ENCODE assay signal across 8 cellular contexts in genomic region chr20:5119435-5120188, GRCh38. TPM values are rescaled to one million over a fixed set of nuclear protein-coding genes. Genes with fewer than 3 reads are reported as not detected.
DNase-seq lines count a peak whose midpoint lies in the region; ATAC-seq and TF ChIP-seq lines count a peak whose summit lies in the region.

Gene PCNA (minus strand): TSS chr20:5119958. CDS start chr20:5119798, 160 bp downstream.

- ATAC-seq in HG02884 (IDR thresholded peaks at IDR 0.05; ENCODE audit: unreplicated experiment) (peak; percentile 95), heart right ventricle (peak; percentile 99 to 100 (median 100)), upper lobe of right lung (peak; percentile 99)

- no peaks in the 10 kb centered on the region for H3K9me3 ChIP-seq in heart right ventricle
- H3K9me3 ChIP-seq in upper lobe of right lung: no peaks in the 10 kb centered on the region

- 0% methylated on average over 72 of the region's 72 CpGs for WGBS in heart right ventricle, 2 donors

- H3K36me3 ChIP-seq in heart right ventricle (peaks cover 0 to 39% (median 22%) of the 10 kb centered on the region in 9 donors), upper lobe of right lung (peaks cover 32% of the 10 kb centered on the region)

- H3K27ac ChIP-seq in heart right ventricle (peak within 1 kb of the TSS; percentile 69 to 90 (median 80)), upper lobe of right lung (peak within 1 kb of the TSS; percentile 74)

- H3K4me1 ChIP-seq in heart right ventricle (peaks cover 5 to 41% (median 21%) of the 10 kb centered on the region in 9 donors), upper lobe of right lung (peaks cover 13% of the 10 kb centered on the region)

- no peak for TF ChIP-seq CTCF in GM13977 (IDR thresholded peaks at IDR 0.05; ENCODE audit: extremely low read depth, insufficient read depth, missing control alignments)
- peak in 5 of 9 donors; percentile 12 to 47 (median 27) for TF ChIP-seq CTCF in heart right ventricle (IDR thresholded peaks at IDR 0.05)
- TF ChIP-seq CTCF in upper lobe of right lung (IDR thresholded peaks at IDR 0.05): peak; percentile 15

- DNase-seq in GM13977 (ENCODE audit: low spot score): peak; percentile 96
- peak; percentile 87 for DNase-seq in NCI-H1694 (lab: John Stamatoyannopoulos, UW)
- DNase-seq in amniotic stem cell (lab: John Stamatoyannopoulos, UW): peak; percentile 95
- peak; percentile 96 to 97 for DNase-seq in heart right ventricle
- peak; percentile 99 for DNase-seq in posterior vena cava (ENCODE audit: low spot score)
- peak; percentile 99 for DNase-seq in upper lobe of right lung

- intact Hi-C loops in heart right ventricle (cut with DNase I) (loop anchor here in 4 of 10 donors (5.0 to 10.0 kb wide), 2 partner anchors 325 to 328 kb away; no protein-coding TSS in a partner anchor), posterior vena cava (cut with DNase I) (no loop called here), upper lobe of right lung (cut with DNase I) (no loop called here)

- H3K27me3 Mint-ChIP-seq in T-helper 1 cell treated with Interleukin-12 subunit alpha and Interleukin-12 subunit beta and Interleukin-4 antibody, amounts not matched to agents 30 μg/mL and 1 μg/mL, for 36 hours (ENCODE audit: low read depth): no peaks in the 10 kb centered on the region

- in situ Hi-C loops in GM13977 (cut with MboI; ENCODE audit: low pct_unique_long_range_greater_than_20kb, low sequenced_read_pairs, unreplicated experiment): loop anchor here (5.0 kb wide), 1 partner anchor 68 kb away; no protein-coding TSS in a partner anchor

- H3K4me3 Mint-ChIP-seq in T-helper 1 cell treated with Interleukin-12 subunit alpha and Interleukin-12 subunit beta and Interleukin-4 antibody, amounts not matched to agents 30 μg/mL and 1 μg/mL, for 36 hours: peak within 1 kb of the TSS; percentile 89

- peak within 1 kb of the TSS; percentile 48 to 92 (median 74) for H3K4me3 ChIP-seq in heart right ventricle
- peak within 1 kb of the TSS; percentile 90 for H3K4me3 ChIP-seq in upper lobe of right lung

- H3K27ac Mint-ChIP-seq in T-helper 1 cell treated with Interleukin-12 subunit alpha and Interleukin-12 subunit beta and Interleukin-4 antibody, amounts not matched to agents 30 μg/mL and 1 μg/mL, for 36 hours: peak within 1 kb of the TSS; percentile 92

- peaks cover 39% of the 10 kb centered on the region for H3K36me3 Mint-ChIP-seq in T-helper 1 cell treated with Interleukin-12 subunit alpha and Interleukin-12 subunit beta and Interleukin-4 antibody, amounts not matched to agents 30 μg/mL and 1 μg/mL, for 36 hours (ENCODE audit: low read depth)

- no peaks in the 10 kb centered on the region for H3K9me3 Mint-ChIP-seq in T-helper 1 cell treated with Interleukin-12 subunit alpha and Interleukin-12 subunit beta and Interleukin-4 antibody, amounts not matched to agents 30 μg/mL and 1 μg/mL, for 36 hours

- H3K27me3 ChIP-seq in heart right ventricle: no peaks in the 10 kb centered on the region
- no peaks in the 10 kb centered on the region for H3K27me3 ChIP-seq in upper lobe of right lung

- peaks cover 48% of the 10 kb centered on the region for H3K4me1 Mint-ChIP-seq in T-helper 1 cell treated with Interleukin-12 subunit alpha and Interleukin-12 subunit beta and Interleukin-4 antibody, amounts not matched to agents 30 μg/mL and 1 μg/mL, for 36 hours (ENCODE audit: low read depth)

RNA-seq across cellular contexts. Expression of gene PCNA, which starts in this region (rescaled TPM):
- total RNA-seq in heart right ventricle: 10 to 100 TPM; 17.9 to 37.3 (median 21.4) TPM
- 10 to 100 TPM; 11.6 to 39.1 TPM for polyA plus RNA-seq in heart right ventricle
- 10 to 100 TPM; 24.5 to 30.3 TPM for total RNA-seq in posterior vena cava
- total RNA-seq in upper lobe of right lung: 44.3 TPM

Comparison
In these comparisons a context has a peak if more than half of its experiments do, and no peak if none do; other contexts are left out.
1. Peak in every context shown above with its lines: DNase-seq, ATAC-seq, H3K4me3 ChIP-seq and H3K27ac ChIP-seq.